ENCODE assay signal across 24 cellular contexts in genomic region chrX:97790850-97791249, GRCh38.
DNase-seq lines count a peak whose midpoint lies in the region; ATAC-seq, FAIRE-seq and TF ChIP-seq lines count a peak whose summit lies in the region.
"Had no signal": no experiment of that assay in that cellular context is flagged by ENCODE, and none has a peak within 500 bp of the region (broad histone marks: within the 10 kb centered on the region; RNA-seq: fewer than 3 reads in every experiment).

No MANE protein-coding gene starts in this region.

- H3K4me2 ChIP-seq in GM12878 (ENCODE audit: control insufficient read depth, insufficient read depth): no peak overlapping the region

- TF ChIP-seq POLR2A in NB4 (IDR thresholded peaks at IDR 0.05; ENCODE audit: extremely low read depth, insufficient read length) (no peak), GM12878 (IDR thresholded peaks at IDR 0.05; ENCODE audit: low read depth, low read length) (no peak), erythroblast (IDR thresholded peaks at IDR 0.05; ENCODE audit: low read length) (no peak)

- H3K27ac ChIP-seq in GM12878 (ENCODE audit: control insufficient read depth, insufficient read depth) (no peak overlapping the region), SJCRH30 (no peak overlapping the region)
- H3K27ac ChIP-seq: BLaER1 treated with 17β-estradiol and CSF1 and Interleukin-3, amounts not matched to agents 10 nM and 100 nM; cardiac muscle cell; prostate gland had no signal

- no peak overlapping the region for H2AFZ ChIP-seq in GM12878 (ENCODE audit: control insufficient read depth, low read depth, low read length)

- in situ Hi-C loops in GM12878 (cut with MboI): no loop called here

- H3K9ac ChIP-seq in GM12878 (ENCODE audit: control insufficient read depth, insufficient read depth, low read length): no peak overlapping the region
- H3K9ac ChIP-seq: BLaER1 treated with 17β-estradiol and CSF1 and Interleukin-3, amounts not matched to agents 10 nM and 100 nM had no signal

- POLR2A ChIA-PET in GM12878 (lab: Charles Lee): no interaction called here

- H3K4me3 ChIP-seq in NB4 (ENCODE audit: low read depth, low read length) (no peak overlapping the region), GM12878 (no peak overlapping the region), SJCRH30 (no peak overlapping the region)
- H3K4me3 ChIP-seq: BLaER1 treated with 17β-estradiol and CSF1 and Interleukin-3, amounts not matched to agents 10 nM and 100 nM; cardiac muscle cell; mucosa of descending colon; prostate gland had no signal

- RAD21 ChIA-PET in GM12878 (lab: Charles Lee; ENCODE audit: unreplicated experiment): no interaction called here

- ATAC-seq in GM18867 (IDR thresholded peaks at IDR 0.05; ENCODE audit: unreplicated experiment) (peak; percentile 67), HG02885 (IDR thresholded peaks at IDR 0.05; ENCODE audit: poor library complexity, unreplicated experiment) (peak; percentile 63), GM12878 (peak; percentile 48), HG02571 (IDR thresholded peaks at IDR 0.05; ENCODE audit: unreplicated experiment) (no peak)
- ATAC-seq: mucosa of descending colon; stimulated activated memory B cell treated with anti-CD40 and anti-IgM and Interleukin-4, amounts not matched to agents 10 μg/mL and 1 μg/mL and 100 μg/mL, for 72 hours had no signal

- H3K9me3 ChIP-seq in GM12878 (replicated peaks; ENCODE audit: control insufficient read depth, insufficient read depth, low read length) (no peaks in the 10 kb centered on the region), SJCRH30 (replicated peaks) (no peaks in the 10 kb centered on the region)
- H3K9me3 ChIP-seq: mucosa of descending colon, prostate gland had no signal

- H4K20me1 ChIP-seq in GM12878 (ENCODE audit: control insufficient read depth, insufficient read depth): no peaks in the 10 kb centered on the region
- H4K20me1 ChIP-seq: BLaER1 treated with 17β-estradiol and CSF1 and Interleukin-3, amounts not matched to agents 10 nM and 100 nM had no signal

- no peak for TF ChIP-seq EP300 in GM12878 (IDR thresholded peaks at IDR 0.05; ENCODE audit: borderline replicate concordance in 1 of 2, control insufficient read depth in 1 of 2, low read depth in 2 of 2, low read length in 2 of 2)

- DNase-seq in NB4 (ENCODE audit: low read depth) (peak; percentile 4), GM12878 (ENCODE audit: low read depth, low spot score) (no peak), erythroblast (lab: John Stamatoyannopoulos, UW) (no peak), SJCRH30 (no peak), NCI-H2196 (lab: John Stamatoyannopoulos, UW; ENCODE audit: unreplicated experiment) (no peak)
- DNase-seq: ACHN; activated CD4-positive, alpha-beta T cell treated with anti-CD3 and anti-CD28 coated beads, Interleukin-2, amount 10 ng/mL, durations not matched to agents 24 days and 14 days; activated gamma-delta T cell; amniotic stem cell; dermis blood vessel endothelial cell; H9; KG1; mucosa of descending colon; NCI-H1105 treated with DMSO at 0.1 percent for 48 hours; NCI-H2081 treated with DMSO at 0.1 percent for 48 hours; NCI-H510A had no signal

- H3K36me3 ChIP-seq in GM12878 (ENCODE audit: control insufficient read depth in 2 of 2, insufficient read depth in 2 of 2, low read length in 1 of 2): no peaks in the 10 kb centered on the region
- no peaks in the 10 kb centered on the region for H3K36me3 ChIP-seq in SJCRH30
- H3K36me3 ChIP-seq: BLaER1 treated with 17β-estradiol and CSF1 and Interleukin-3, amounts not matched to agents 10 nM and 100 nM; cardiac muscle cell; prostate gland had no signal

- TF ChIP-seq RAD21 in GM12878 (IDR thresholded peaks at IDR 0.05; ENCODE audit: insufficient read depth, low read depth, low read length): no peak

- WGBS in GM12878 (ENCODE audit: insufficient coverage, insufficient replicate concordance, low lambda C conversion rate, missing lambda C conversion rate): 0% methylated on average over 1 of the region's 1 CpG

- no peaks in the 10 kb centered on the region for H3K79me2 ChIP-seq in GM12878 (ENCODE audit: control insufficient read depth, insufficient read depth, low read length)

- intact Hi-C loops in GM12878 (cut with micrococcal nuclease; ENCODE audit: unreplicated experiment): no loop called here

- H3K27me3 ChIP-seq in GM12878 (replicated peaks in 1 of 2; ENCODE audit: control insufficient read depth in 2 of 2, insufficient read depth in 2 of 2, low read length in 1 of 2) (no peaks in the 10 kb centered on the region), SJCRH30 (no peaks in the 10 kb centered on the region)
- H3K27me3 ChIP-seq: cardiac muscle cell had no signal

- SMC1A ChIA-PET in GM12878 (lab: Charles Lee; ENCODE audit: uncharacterized antibody, unreplicated experiment): no interaction called here

- TF ChIP-seq CTCF in NB4 (IDR thresholded peaks at IDR 0.05; ENCODE audit: low read depth, low read length) (no peak), GM12878 (IDR thresholded peaks at IDR 0.05 in 2 of 3, conservative IDR thresholded peaks at IDR 0.05 in 1 of 3; ENCODE audit: control insufficient read depth in 2 of 3, extremely low read depth in 1 of 3, insufficient read depth in 1 of 3, low read depth in 3 of 3, low read length in 3 of 3) (no peak)

- BruUV-seq in GM12878 (replicated peaks; lab: Mats Ljungman, UMichigan): no TSS peak

- CTCF ChIA-PET in GM12878 (lab: Yijun Ruan, JAX): interaction anchor here (1.3 kb wide), 1 partner anchor 8 kb away, joined by 3 read pairs; no protein-coding TSS in a partner anchor

- FAIRE-seq in GM12878 (lab: Jason Lieb, UNC): no peak
- FAIRE-seq: endothelial cell of umbilical vein had no signal

- no peaks in the 10 kb centered on the region for H3K4me1 ChIP-seq in GM12878 (ENCODE audit: control insufficient read depth, insufficient read depth, low read length)
- H3K4me1 ChIP-seq in SJCRH30: no peaks in the 10 kb centered on the region
- H3K4me1 ChIP-seq: BLaER1 treated with 17β-estradiol and CSF1 and Interleukin-3, amounts not matched to agents 10 nM and 100 nM; prostate gland had no signal

TF ChIP-seq in GM12878, 131 proteins besides CTCF, POLR2A, EP300 and RAD21 (continues in another document):
- TF ChIP-seq MXI1 (IDR thresholded peaks at IDR 0.05; ENCODE audit: low read depth, low read length): no peak
- no peak for TF ChIP-seq E2F4 (IDR thresholded peaks at IDR 0.05; ENCODE audit: low read depth, low read length)
- TF ChIP-seq, protein P1, sequence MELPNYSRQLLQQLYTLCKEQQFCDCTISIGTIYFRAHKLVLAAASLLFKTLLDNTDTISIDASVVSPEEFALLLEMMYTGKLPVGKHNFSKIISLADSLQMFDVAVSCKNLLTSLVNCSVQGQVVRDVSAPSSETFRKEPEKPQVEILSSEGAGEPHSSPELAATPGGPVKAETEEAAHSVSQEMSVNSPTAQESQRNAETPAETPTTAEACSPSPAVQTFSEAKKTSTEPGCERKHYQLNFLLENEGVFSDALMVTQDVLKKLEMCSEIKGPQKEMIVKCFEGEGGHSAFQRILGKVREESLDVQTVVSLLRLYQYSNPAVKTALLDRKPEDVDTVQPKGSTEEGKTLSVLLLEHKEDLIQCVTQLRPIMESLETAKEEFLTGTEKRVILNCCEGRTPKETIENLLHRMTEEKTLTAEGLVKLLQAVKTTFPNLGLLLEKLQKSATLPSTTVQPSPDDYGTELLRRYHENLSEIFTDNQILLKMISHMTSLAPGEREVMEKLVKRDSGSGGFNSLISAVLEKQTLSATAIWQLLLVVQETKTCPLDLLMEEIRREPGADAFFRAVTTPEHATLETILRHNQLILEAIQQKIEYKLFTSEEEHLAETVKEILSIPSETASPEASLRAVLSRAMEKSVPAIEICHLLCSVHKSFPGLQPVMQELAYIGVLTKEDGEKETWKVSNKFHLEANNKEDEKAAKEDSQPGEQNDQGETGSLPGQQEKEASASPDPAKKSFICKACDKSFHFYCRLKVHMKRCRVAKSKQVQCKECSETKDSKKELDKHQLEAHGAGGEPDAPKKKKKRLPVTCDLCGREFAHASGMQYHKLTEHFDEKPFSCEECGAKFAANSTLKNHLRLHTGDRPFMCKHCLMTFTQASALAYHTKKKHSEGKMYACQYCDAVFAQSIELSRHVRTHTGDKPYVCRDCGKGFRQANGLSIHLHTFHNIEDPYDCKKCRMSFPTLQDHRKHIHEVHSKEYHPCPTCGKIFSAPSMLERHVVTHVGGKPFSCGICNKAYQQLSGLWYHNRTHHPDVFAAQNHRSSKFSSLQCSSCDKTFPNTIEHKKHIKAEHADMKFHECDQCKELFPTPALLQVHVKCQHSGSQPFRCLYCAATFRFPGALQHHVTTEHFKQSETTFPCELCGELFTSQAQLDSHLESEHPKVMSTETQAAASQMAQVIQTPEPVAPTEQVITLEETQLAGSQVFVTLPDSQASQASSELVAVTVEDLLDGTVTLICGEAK (IDR thresholded peaks at IDR 0.05; ENCODE audit: borderline replicate concordance): no peak
- no peak for TF ChIP-seq SP1 (IDR thresholded peaks at IDR 0.05; ENCODE audit: low read depth, low read length)
- no peak for TF ChIP-seq POLR2AphosphoS2 (IDR thresholded peaks at IDR 0.05; ENCODE audit: low read depth, low read length)
- no peak for TF ChIP-seq STAT1 (conservative IDR thresholded peaks at IDR 0.05)
- TF ChIP-seq LARP7 (IDR thresholded peaks at IDR 0.05): no peak
- no peak for TF ChIP-seq BMI1 (IDR thresholded peaks at IDR 0.05; ENCODE audit: borderline replicate concordance)
- no peak for TF ChIP-seq GATAD2B (conservative IDR thresholded peaks at IDR 0.05; ENCODE audit: low read depth)
- TF ChIP-seq MTA2 (IDR thresholded peaks at IDR 0.05; ENCODE audit: low read depth): no peak
